In the genomic region with DNA sequence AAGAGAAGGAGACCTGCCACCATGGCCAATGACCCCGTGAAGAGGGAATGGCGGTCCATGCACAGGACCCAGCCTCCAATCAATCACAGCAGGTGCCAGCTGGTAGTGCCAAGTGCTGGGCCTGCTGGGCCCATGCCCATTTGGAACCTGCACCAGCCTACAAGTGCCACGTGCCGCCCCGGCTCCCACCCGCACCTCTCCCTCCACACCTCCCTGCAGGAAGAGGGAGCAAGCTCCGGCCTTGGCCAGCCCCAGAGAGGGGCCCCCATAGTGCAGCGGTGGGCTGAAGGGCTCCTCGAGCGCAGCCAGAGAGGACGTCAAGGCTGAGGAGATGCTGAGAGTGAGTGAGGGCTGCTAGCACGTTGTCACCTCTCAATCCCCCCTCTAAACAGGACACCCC, we compare ENCODE assay signal across 9 cellular contexts. TPM values are rescaled to one million over a fixed set of nuclear protein-coding genes. Genes with fewer than 3 reads are reported as not detected.
"Had no signal": no experiment of that assay in that cellular context is flagged by ENCODE, and none has a peak within 500 bp of the region (broad histone marks: within the 10 kb centered on the region; RNA-seq: fewer than 3 reads in every experiment).

No MANE protein-coding gene starts in this region.

- FAIRE-seq: G401.6, GM12878, GM12891, GM12892, GM18507, GM19239 had no signal

- DNase-seq: GDM1, GF-D8 had no signal

- H3K4me3 ChIP-seq: GM12878 had no signal

RNA-seq across cellular contexts. Expression of a gene that starts 37.8 kb away (rescaled TPM):
- total RNA-seq: G401, GM12878 had no signal
